ENCODE assay signal across 35 cellular contexts in genomic region chr7:25876092-25876491, GRCh38.
DNase-seq lines count a peak whose midpoint lies in the region; ATAC-seq, FAIRE-seq and TF ChIP-seq lines count a peak whose summit lies in the region.
"Had no signal": no experiment of that assay in that cellular context is flagged by ENCODE, and none has a peak within 500 bp of the region (broad histone marks: within the 10 kb centered on the region; RNA-seq: fewer than 3 reads in every experiment).

No MANE protein-coding gene starts in this region.

- no peak for TF ChIP-seq EP300 in HepG2 (IDR thresholded peaks at IDR 0.05; ENCODE audit: low read depth in 2 of 2, low read length in 2 of 2)
- no peak for TF ChIP-seq EP300 in HepG2 (CRISPR knock-in tag; IDR thresholded peaks at IDR 0.05; ENCODE audit: borderline replicate concordance)
- no peak for TF ChIP-seq EP300 in K562 (IDR thresholded peaks at IDR 0.05; ENCODE audit: low read length)

- H3K9me1 ChIP-seq in K562 (ENCODE audit: control insufficient read depth, insufficient read depth, low read length), result no peaks in the 10 kb centered on the region

- TF ChIP-seq RAD21 in HepG2 (CRISPR knock-in tag; IDR thresholded peaks at IDR 0.05) (no peak), K562 (CRISPR knock-in tag; conservative IDR thresholded peaks at IDR 0.05 in 1 of 2, IDR thresholded peaks at IDR 0.05 in 1 of 2) (no peak)

- FAIRE-seq in HepG2 (lab: Jason Lieb, UNC) (no peak), GM18507 (lab: Jason Lieb, UNC) (peak; percentile 5), K562 (lab: Jason Lieb, UNC) (no peak), GM19239 (lab: Jason Lieb, UNC) (no peak)
- FAIRE-seq: A204.1, A549, D721Med had no signal

- no TSS peak for BruUV-seq in HepG2 (replicated peaks; lab: Mats Ljungman, UMichigan)
- BruUV-seq in K562 (replicated peaks; lab: Mats Ljungman, UMichigan), result no TSS peak

- H3K4me2 ChIP-seq in HepG2 (ENCODE audit: low read depth, low read length) (no peak overlapping the region), K562 (ENCODE audit: insufficient read depth, low read length) (no peak overlapping the region)
- H3K4me2 ChIP-seq: A549; BLaER1; BLaER1 treated with 17β-estradiol and CSF1 and Interleukin-3, amounts not matched to agents 10 nM and 100 nM had no signal

- TF ChIP-seq POLR2A in HepG2 (IDR thresholded peaks at IDR 0.05; ENCODE audit: insufficient read depth in 1 of 2, low read depth in 2 of 2, low read length in 2 of 2) (no peak), right lobe of liver (IDR thresholded peaks at IDR 0.05) (no peak), K562 (conservative IDR thresholded peaks at IDR 0.05) (no peak)

- no peak for TF ChIP-seq CTCF in HepG2 (CRISPR knock-in tag; IDR thresholded peaks at IDR 0.05)
- no peak for TF ChIP-seq CTCF in right lobe of liver (IDR thresholded peaks at IDR 0.05)
- TF ChIP-seq CTCF in HEK293 (tag by site-specific recombination; IDR thresholded peaks at IDR 0.05), result no peak
- TF ChIP-seq CTCF in K562 (IDR thresholded peaks at IDR 0.05 in 2 of 3, conservative IDR thresholded peaks at IDR 0.05 in 1 of 3; ENCODE audit: insufficient read depth in 2 of 3, low read depth in 1 of 3, low read length in 3 of 3), result no peak

- ATAC-seq in HepG2 (no peak), right lobe of liver (no peak), K562 (no peak)
- ATAC-seq: CD8-positive, alpha-beta T cell had no signal

- CTCF ChIA-PET in HepG2 (lab: Yijun Ruan, JAX; ENCODE audit: low intra/inter-chr PET ratio, low total read pairs) (no interaction called here), HEK293 (lab: Yijun Ruan, JAX) (no interaction called here), K562 (lab: Yijun Ruan, JAX; ENCODE audit: low intra/inter-chr PET ratio) (no interaction called here)

- H3K9ac ChIP-seq in HepG2 (ENCODE audit: insufficient read depth, low read depth, low read length), result no peak overlapping the region
- no peak overlapping the region for H3K9ac ChIP-seq in K562 (ENCODE audit: insufficient read depth in 1 of 2, low read depth in 2 of 2, low read length in 2 of 2)
- H3K9ac ChIP-seq: BLaER1; BLaER1 treated with 17β-estradiol and CSF1 and Interleukin-3, amounts not matched to agents 10 nM and 100 nM had no signal

- POLR2A ChIA-PET in HepG2 (lab: Yijun Ruan, JAX), result no interaction called here
- POLR2A ChIA-PET in HEK293 (lab: Yijun Ruan, JAX), result no interaction called here
- POLR2A ChIA-PET in K562 (lab: Yijun Ruan, JAX), result no interaction called here

- intact Hi-C loops in HepG2 (cut with micrococcal nuclease; ENCODE audit: unreplicated experiment), result no loop called here
- intact Hi-C loops in right lobe of liver (cut with DNase I), result no loop called here
- intact Hi-C loops in K562 (cut with micrococcal nuclease), result no loop called here

- in situ Hi-C loops in HepG2 (cut with HindIII; ENCODE audit: extremely low pct_ligation_motif_present, low pct_unique_long_range_greater_than_20kb) (loop anchor here (25.0 kb wide), 1 partner anchor 411 kb away; the partner anchor contains the start of gene SNX10), K562 (cut with MboI) (loop anchor here (25.0 kb wide), 2 partner anchors 636 to 1286 kb away; partner anchors contain the start of genes HOXA10, HOXA3, HOXA7 and HOXA9)

- 21% methylated on average over 3 of the region's 3 CpGs for WGBS in HepG2 (ENCODE audit: low lambda C conversion rate)
- 64% methylated on average over 3 of the region's 3 CpGs for WGBS in right lobe of liver (ENCODE audit: insufficient coverage, low coverage, low lambda C conversion rate, missing lambda C conversion rate)
- WGBS in K562 (ENCODE audit: insufficient coverage, low coverage, missing lambda C conversion rate), result 3% methylated on average over 3 of the region's 3 CpGs

- H3K27me3 ChIP-seq in HepG2 (ENCODE audit: control insufficient read depth in 1 of 2, insufficient read depth in 2 of 2, low read length in 2 of 2) (no peaks in the 10 kb centered on the region), right lobe of liver (peaks cover 0 to 6% of the 10 kb centered on the region in 2 donors), K562 (ENCODE audit: control insufficient read depth in 2 of 2, insufficient read depth in 2 of 2, low read length in 2 of 2) (peaks cover 9 to 15% of the 10 kb centered on the region in 2 experiments)
- H3K27me3 ChIP-seq: BLaER1 had no signal

- no peaks in the 10 kb centered on the region for H3K9me3 ChIP-seq in HepG2 (ENCODE audit: low read length)
- no peaks in the 10 kb centered on the region for H3K9me3 ChIP-seq in right lobe of liver
- no peaks in the 10 kb centered on the region for H3K9me3 ChIP-seq in HEK293 (ENCODE audit: control insufficient read depth, insufficient read depth, low read depth, low read length)
- peaks cover 3% of the 10 kb centered on the region; the same call in 1 of the 2 replicates for H3K9me3 ChIP-seq in K562 (replicated peaks; ENCODE audit: control insufficient read depth, insufficient read depth, low read depth, low read length)
- H3K9me3 ChIP-seq: BE2C, BLaER1, Caco-2 had no signal

- DNase-seq in HepG2 (ENCODE audit: low spot score) (no peak), right lobe of liver (no peak), GM18507 (ENCODE audit: extremely low spot score, insufficient read length, low read depth) (no peak), K562 (ENCODE audit: extremely low read depth in 1 of 4, low spot score in 3 of 4) (no peak), GM19239 (ENCODE audit: insufficient read length, low spot score) (no peak), UCSD-AML1 (lab: John Stamatoyannopoulos, UW; ENCODE audit: unreplicated experiment) (no peak)
- no peak for DNase-seq in stimulated activated CD4-positive, alpha-beta T cell treated with anti-CD3 and anti-CD28 coated beads, Interleukin-15, amount 100 ng/mL, for 24 hours
- DNase-seq: 8988T; ACHN; AML-193; BE2C; C1 segment of cervical spinal cord; Caco-2; Calu3; CD4-positive, alpha-beta memory T cell; CD4-positive, alpha-beta T cell; CD4-positive, CD25-positive, alpha-beta regulatory T cell; CD8-positive, alpha-beta memory T cell; CD8-positive, alpha-beta T cell; COR-L47; DMS 273 treated with DMSO at 0.1 percent for 48 hours; DMS153; DMS53; DMS79; DMS79 treated with DMSO at 0.1 percent for 48 hours; DND-41; EL had no signal

- H3K36me3 ChIP-seq in HepG2 (replicated peaks in 1 of 2; ENCODE audit: control insufficient read depth in 1 of 2, insufficient read depth in 2 of 2, low read length in 2 of 2) (no peaks in the 10 kb centered on the region), right lobe of liver (no peaks in the 10 kb centered on the region), HEK293 (ENCODE audit: control insufficient read depth in 2 of 2, insufficient read depth in 1 of 2, low read length in 2 of 2) (no peaks in the 10 kb centered on the region), K562 (ENCODE audit: control insufficient read depth, insufficient read depth, low read length) (no peaks in the 10 kb centered on the region)
- H3K36me3 ChIP-seq: BE2C; BLaER1; BLaER1 treated with 17β-estradiol and CSF1 and Interleukin-3, amounts not matched to agents 10 nM and 100 nM had no signal

- H4K20me1 ChIP-seq in HepG2 (ENCODE audit: insufficient read depth, low read length) (no peaks in the 10 kb centered on the region), K562 (replicated peaks; ENCODE audit: control insufficient read depth, insufficient read depth, low read length) (no peaks in the 10 kb centered on the region)
- H4K20me1 ChIP-seq: BLaER1; BLaER1 treated with 17β-estradiol and CSF1 and Interleukin-3, amounts not matched to agents 10 nM and 100 nM had no signal

- H3K79me2 ChIP-seq in HepG2 (ENCODE audit: insufficient read depth, low read length), result no peaks in the 10 kb centered on the region
- H3K79me2 ChIP-seq in K562 (ENCODE audit: control insufficient read depth, insufficient read depth, low read length), result no peaks in the 10 kb centered on the region

- H3K4me1 ChIP-seq in HepG2 (ENCODE audit: insufficient read depth, low read length) (no peaks in the 10 kb centered on the region), right lobe of liver (no peaks in the 10 kb centered on the region), HEK293 (ENCODE audit: control insufficient read depth, insufficient read depth, low read length) (peaks cover 17% of the 10 kb centered on the region), K562 (replicated peaks in 1 of 2; ENCODE audit: control insufficient read depth in 2 of 2, insufficient read depth in 2 of 2, low read length in 2 of 2) (no peaks in the 10 kb centered on the region)
- H3K4me1 ChIP-seq: A549, BE2C, Caco-2 had no signal

- no peak overlapping the region for H3K4me3 ChIP-seq in HepG2 (replicated peaks in 1 of 3; ENCODE audit: insufficient read depth in 1 of 3, low read depth in 2 of 3, low read length in 3 of 3)
- no peak overlapping the region for H3K4me3 ChIP-seq in right lobe of liver
- no peak overlapping the region for H3K4me3 ChIP-seq in HEK293 (ENCODE audit: low read depth, low read length)
- H3K4me3 ChIP-seq in K562, result no peak overlapping the region
- H3K4me3 ChIP-seq: A549; BLaER1; BLaER1 treated with 17β-estradiol and CSF1 and Interleukin-3, amounts not matched to agents 10 nM and 100 nM had no signal

- no peak overlapping the region for H2AFZ ChIP-seq in HepG2 (ENCODE audit: low read length)
- no peak overlapping the region for H2AFZ ChIP-seq in K562 (ENCODE audit: low read depth, low read length)

- no peak overlapping the region for H3K27ac ChIP-seq in HepG2 (ENCODE audit: extremely low read length, insufficient read depth, low read length)
- no peak overlapping the region for H3K27ac ChIP-seq in right lobe of liver
- H3K27ac ChIP-seq in HEK293 (ENCODE audit: extremely low read depth, low read depth, low read length), result no peak overlapping the region
- no peak overlapping the region for H3K27ac ChIP-seq in K562 (ENCODE audit: extremely low read depth, low read depth, low read length)
- H3K27ac ChIP-seq: 22Rv1; A549; BLaER1; BLaER1 treated with 17β-estradiol and CSF1 and Interleukin-3, amounts not matched to agents 10 nM and 100 nM; C4-2B had no signal

TF ChIP-seq in HepG2, 621 proteins besides CTCF, POLR2A, EP300 and RAD21:
- TF ChIP-seq SOX5 (CRISPR knock-in tag; IDR thresholded peaks at IDR 0.05; ENCODE audit: borderline replicate concordance), result no peak
- 0 out of 2 replicates have a peak, but pooled peaks have one; percentile 24 for TF ChIP-seq RBAK (CRISPR knock-in tag; IDR thresholded peaks at IDR 0.05)
TF ChIP-seq in HepG2: peak in this region for 1.

TF ChIP-seq in HEK293, 187 proteins besides CTCF, POLR2A, EP300 and RAD21:
- peak; percentile 96 for TF ChIP-seq RBAK (tag by site-specific recombination; IDR thresholded peaks at IDR 0.05)
- TF ChIP-seq ZNF133 (tag by site-specific recombination; IDR thresholded peaks at IDR 0.05), result no peak

TF ChIP-seq in K562, 482 proteins besides CTCF, POLR2A, EP300 and RAD21 (continues in another document):
- TF ChIP-seq RBM25 (IDR thresholded peaks at IDR 0.05; ENCODE audit: low read depth, low read length, severe bottlenecking), result peak; percentile 34
- no peak for TF ChIP-seq SREBF1 (IDR thresholded peaks at IDR 0.05; ENCODE audit: borderline replicate concordance, low read depth, low read length)
- no peak for TF ChIP-seq ZNF239 (CRISPR knock-in tag; IDR thresholded peaks at IDR 0.05)
